ENCODE assay signal across 12 cellular contexts in the genomic region with DNA sequence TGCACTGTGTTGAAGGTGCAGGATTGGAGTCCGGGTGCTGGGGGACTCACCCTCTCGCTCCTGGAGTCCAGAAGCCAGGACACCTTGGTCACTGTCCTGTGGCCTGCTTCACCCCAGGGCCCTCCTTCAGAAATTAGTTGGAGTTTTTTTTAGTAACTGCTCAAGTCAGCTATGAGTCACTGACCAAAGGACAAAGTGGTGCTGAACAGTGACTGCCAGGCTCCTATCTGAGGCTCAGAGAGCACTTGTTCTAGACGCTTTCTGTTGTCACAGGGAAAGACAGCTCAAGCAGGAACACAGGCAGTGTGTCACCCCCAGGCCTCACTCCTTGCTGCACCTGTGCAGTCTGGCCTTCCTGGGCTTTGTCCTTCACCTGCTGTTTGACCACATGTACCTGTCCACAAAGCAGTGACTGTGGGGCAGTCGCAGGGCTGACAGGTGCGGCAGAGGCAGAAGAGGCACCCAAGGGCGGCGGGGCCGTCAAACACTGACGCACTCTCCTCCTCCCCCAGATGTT. TPM values are rescaled to one million over a fixed set of nuclear protein-coding genes. Genes with fewer than 3 reads are reported as not detected.
DNase-seq lines count a peak whose midpoint lies in the region; ATAC-seq and TF ChIP-seq lines count a peak whose summit lies in the region.
"Had no signal": no experiment of that assay in that cellular context is flagged by ENCODE, and none has a peak within 500 bp of the region (broad histone marks: within the 10 kb centered on the region; RNA-seq: fewer than 3 reads in every experiment).

No MANE protein-coding gene starts in this region.

- no peak overlapping the region for H3K27ac Mint-ChIP-seq in Calu3 (ENCODE audit: unreplicated experiment)
- H3K27ac Mint-ChIP-seq in activated CD8-positive, alpha-beta memory T cell treated with anti-CD3 and anti-CD28 coated beads, Interleukin-2, amount 10 ng/mL, durations not matched to agents 7 days and 5 days: no peak overlapping the region
- H3K27ac Mint-ChIP-seq: natural killer cell had no signal

- TF ChIP-seq CTCF in Calu3 (IDR thresholded peaks at IDR 0.05; ENCODE audit: unreplicated experiment) (no peak), NB4 (IDR thresholded peaks at IDR 0.05; ENCODE audit: low read depth, low read length) (no peak), brain microvascular endothelial cell (IDR thresholded peaks at IDR 0.05; ENCODE audit: low read depth, low read length, missing control alignments) (no peak)

- no peak overlapping the region for H3K4me3 Mint-ChIP-seq in Calu3 (ENCODE audit: low read depth, unreplicated experiment)
- no peak overlapping the region for H3K4me3 Mint-ChIP-seq in activated CD8-positive, alpha-beta memory T cell treated with anti-CD3 and anti-CD28 coated beads, Interleukin-2, amount 10 ng/mL, durations not matched to agents 7 days and 5 days
- H3K4me3 Mint-ChIP-seq: activated CD4-positive, alpha-beta memory T cell treated with anti-CD3 and anti-CD28 coated beads, Interleukin-2, amount 10 ng/mL, durations not matched to agents 7 days and 5 days; natural killer cell had no signal

- peaks cover 24% of the 10 kb centered on the region for H3K4me1 Mint-ChIP-seq in Calu3 (ENCODE audit: low read depth, unreplicated experiment)
- H3K4me1 Mint-ChIP-seq in activated CD8-positive, alpha-beta memory T cell treated with anti-CD3 and anti-CD28 coated beads, Interleukin-2, amount 10 ng/mL, durations not matched to agents 7 days and 5 days: peaks cover 22% of the 10 kb centered on the region

- peaks cover 46% of the 10 kb centered on the region for H3K36me3 ChIP-seq in brain microvascular endothelial cell (replicated peaks)

- in situ Hi-C loops in brain microvascular endothelial cell (cut with HindIII; ENCODE audit: low pct_ligation_motif_present, low sequenced_read_pairs): no loop called here

- H3K4me3 ChIP-seq in NB4 (ENCODE audit: low read depth, low read length) (no peak overlapping the region), brain microvascular endothelial cell (ENCODE audit: low read depth, low read length) (no peak overlapping the region)

- peak; percentile 19 for DNase-seq in Calu3
- DNase-seq in NB4 (ENCODE audit: low read depth): peak; percentile 67
- peak; percentile 35 for DNase-seq in brain microvascular endothelial cell
- peak; percentile 85 for DNase-seq in myocyte (ENCODE audit: low read depth)
- no peak for DNase-seq in pons (ENCODE audit: low spot score)
- DNase-seq in activated CD8-positive, alpha-beta memory T cell treated with anti-CD3 and anti-CD28 coated beads, Interleukin-2, amount 10 ng/mL, durations not matched to agents 7 days and 5 days: no peak
- no peak for DNase-seq in activated CD8-positive, alpha-beta memory T cell treated with anti-CD3 and anti-CD28 coated beads, Interleukin-2, amount 50 U/mL, for 48 hours
- DNase-seq: activated CD4-positive, alpha-beta memory T cell treated with anti-CD3 and anti-CD28 coated beads, Interleukin-2, amount 10 ng/mL, durations not matched to agents 7 days and 5 days; DMS 273 treated with DMSO at 0.1 percent for 48 hours; natural killer cell; NCI-H2029 treated with DMSO at 0.1 percent for 48 hours had no signal

- no TSS peak for BruUV-seq in Calu3 (replicated peaks; lab: Mats Ljungman, UMichigan)

- ATAC-seq in GM19023 (IDR thresholded peaks at IDR 0.05; ENCODE audit: unreplicated experiment): no peak
- no peak for ATAC-seq in activated CD8-positive, alpha-beta memory T cell treated with anti-CD3 and anti-CD28 coated beads, Interleukin-2, amount 10 ng/mL, durations not matched to agents 7 days and 5 days
- ATAC-seq: natural killer cell had no signal

- CTCF ChIA-PET in Calu3 (lab: Charles Lee): no interaction called here
- CTCF ChIA-PET in activated CD8-positive, alpha-beta memory T cell treated with anti-CD3 and anti-CD28 coated beads, Interleukin-2, amount 10 ng/mL, durations not matched to agents 7 days and 5 days (lab: Charles Lee): no interaction called here

- no peaks in the 10 kb centered on the region for H3K9me3 Mint-ChIP-seq in Calu3 (ENCODE audit: low read depth, unreplicated experiment)
- no peaks in the 10 kb centered on the region for H3K9me3 Mint-ChIP-seq in activated CD8-positive, alpha-beta memory T cell treated with anti-CD3 and anti-CD28 coated beads, Interleukin-2, amount 10 ng/mL, durations not matched to agents 7 days and 5 days (ENCODE audit: low read depth)
- H3K9me3 Mint-ChIP-seq: activated CD4-positive, alpha-beta memory T cell treated with anti-CD3 and anti-CD28 coated beads, Interleukin-2, amount 10 ng/mL, durations not matched to agents 7 days and 5 days; natural killer cell had no signal

- no peaks in the 10 kb centered on the region for H3K27me3 ChIP-seq in brain microvascular endothelial cell (replicated peaks)

- H3K27me3 Mint-ChIP-seq in Calu3 (ENCODE audit: unreplicated experiment): no peaks in the 10 kb centered on the region
- no peaks in the 10 kb centered on the region for H3K27me3 Mint-ChIP-seq in activated CD8-positive, alpha-beta memory T cell treated with anti-CD3 and anti-CD28 coated beads, Interleukin-2, amount 10 ng/mL, durations not matched to agents 7 days and 5 days
- H3K27me3 Mint-ChIP-seq: activated CD4-positive, alpha-beta memory T cell treated with anti-CD3 and anti-CD28 coated beads, Interleukin-2, amount 10 ng/mL, durations not matched to agents 7 days and 5 days had no signal

- H3K36me3 Mint-ChIP-seq in Calu3 (ENCODE audit: insufficient read depth, unreplicated experiment): peaks cover 91% of the 10 kb centered on the region
- peaks cover 12% of the 10 kb centered on the region for H3K36me3 Mint-ChIP-seq in activated CD8-positive, alpha-beta memory T cell treated with anti-CD3 and anti-CD28 coated beads, Interleukin-2, amount 10 ng/mL, durations not matched to agents 7 days and 5 days
- H3K36me3 Mint-ChIP-seq: natural killer cell had no signal

- intact Hi-C loops in Calu3 (cut with micrococcal nuclease; ENCODE audit: unreplicated experiment): no loop called here

- no peak for TF ChIP-seq POLR2A in NB4 (IDR thresholded peaks at IDR 0.05; ENCODE audit: extremely low read depth, insufficient read length)

- H3K27ac ChIP-seq in brain microvascular endothelial cell: no peak overlapping the region

RNA-seq across cellular contexts. Expression of gene FAAP100, which starts 4.1 kb away (rescaled TPM):
- total RNA-seq in Calu3 (2022) (39.4 and 39.7 TPM in 2 replicates), myocyte (29.3 and 44.2 TPM in 2 replicates)
- polyA plus RNA-seq in myocyte (2012): 28.0 TPM
- total RNA-seq in activated CD8-positive, alpha-beta memory T cell treated with anti-CD3 and anti-CD28 coated beads, Interleukin-2, amount 10 ng/mL, durations not matched to agents 7 days and 5 days: 10 to 100 TPM; 39.8 to 44.5 TPM

RNA-seq across cellular contexts. Expression of gene FSCN2, which starts 28.1 kb away (rescaled TPM):
- 5.5 and 7.0 TPM in 2 replicates for total RNA-seq in Calu3 (2022)
- 1.5 and 3.0 TPM in 2 replicates for total RNA-seq in myocyte
- 4.4 TPM for polyA plus RNA-seq in myocyte (2012)
- total RNA-seq in activated CD8-positive, alpha-beta memory T cell treated with anti-CD3 and anti-CD28 coated beads, Interleukin-2, amount 10 ng/mL, durations not matched to agents 7 days and 5 days: under 1 TPM; 0.41 to 0.56 TPM

RNA-seq across cellular contexts. Expression of gene ACTG1, which starts 43.6 kb away (rescaled TPM):
- total RNA-seq in Calu3 (2022) (2,184 and 2,327 TPM in 2 replicates), myocyte (1,458 and 1,934 TPM in 2 replicates)
- polyA plus RNA-seq in myocyte (2012): 4,670 TPM
- total RNA-seq in activated CD8-positive, alpha-beta memory T cell treated with anti-CD3 and anti-CD28 coated beads, Interleukin-2, amount 10 ng/mL, durations not matched to agents 7 days and 5 days: 1,000 to 10,000 TPM; 3,566 to 4,759 TPM

Comparison
In these comparisons a context has a peak if more than half of its experiments do, and no peak if none do; other contexts are left out.
1. DNase-seq: peak in Calu3 (single experiment), NB4 (single experiment), brain microvascular endothelial cell (single experiment) and myocyte (single experiment); none in pons (single experiment), activated CD8-positive, alpha-beta memory T cell treated with anti-CD3 and anti-CD28 coated beads, Interleukin-2, amount 10 ng/mL, durations not matched to agents 7 days and 5 days (single experiment) and activated CD8-positive, alpha-beta memory T cell treated with anti-CD3 and anti-CD28 coated beads, Interleukin-2, amount 50 U/mL, for 48 hours (single experiment).